Comparison of ENCODE assay signal across 8 cellular contexts in the genomic region with DNA sequence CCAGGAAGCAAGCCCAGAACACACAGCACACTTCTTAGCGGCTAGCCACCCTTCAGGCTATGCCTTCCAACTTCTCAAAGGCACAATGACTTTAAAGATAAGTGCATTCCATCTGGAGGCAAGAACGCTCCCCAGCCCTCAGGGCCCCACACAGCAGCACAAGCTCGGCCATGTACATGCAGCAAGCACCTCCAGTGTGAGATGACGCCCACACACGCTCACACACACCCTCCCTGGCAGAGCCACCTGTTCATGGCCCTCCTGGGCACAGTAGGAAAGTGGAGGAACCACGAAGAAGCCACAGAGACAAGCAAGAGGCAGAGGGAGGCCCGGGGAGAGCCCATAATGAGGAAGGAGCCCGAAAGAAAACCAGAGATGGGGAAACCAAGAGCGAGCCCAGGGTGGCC. TPM values are rescaled to one million over a fixed set of nuclear protein-coding genes. Genes with fewer than 3 reads are reported as not detected.
A peak's percentile ranks its signal among the peaks of the same experiment; 100 is the strongest.
DNase-seq lines count a peak whose midpoint lies in the region; ATAC-seq and TF ChIP-seq lines count a peak whose summit lies in the region.

No MANE protein-coding gene starts in this region.

- in situ Hi-C loops in mammary epithelial cell (cut with MboI; ENCODE audit: low sequenced_read_pairs in 2 of 2) = no loop called here

- H4K91ac ChIP-seq in neuronal stem cell (ENCODE audit: low read depth, low read length, poor library complexity) = no peak overlapping the region

- no peak overlapping the region for H3K27ac ChIP-seq in mammary epithelial cell (ENCODE audit: insufficient read depth, low read depth, low read length)
- peak overlapping the region; percentile 36 for H3K27ac ChIP-seq in neuronal stem cell (replicated peaks; ENCODE audit: low read length)

- H4K8ac ChIP-seq in neuronal stem cell (ENCODE audit: low read depth, low read length) = no peak overlapping the region

- ATAC-seq in GM21447 (IDR thresholded peaks at IDR 0.05; ENCODE audit: unreplicated experiment) (peak; percentile 20), GM21526 (IDR thresholded peaks at IDR 0.05; ENCODE audit: low FRiP score, unreplicated experiment) (no peak), left ventricle myocardium superior (no peak)

- H3K4me3 ChIP-seq in NB4 (ENCODE audit: low read depth, low read length) = no peak overlapping the region
- H3K4me3 ChIP-seq in mammary epithelial cell (replicated peaks in 1 of 3; ENCODE audit: insufficient read depth in 1 of 3, low read depth in 2 of 3, low read length in 3 of 3) = no peak overlapping the region
- H3K4me3 ChIP-seq in neuronal stem cell (ENCODE audit: low read length in 2 of 2) = no peak overlapping the region

- peak overlapping the region; percentile 88 for H2BK5ac ChIP-seq in neuronal stem cell (ENCODE audit: low read length)

- H3K4me2 ChIP-seq in mammary epithelial cell (ENCODE audit: insufficient read depth, low read depth, low read length) (no peak overlapping the region), neuronal stem cell (ENCODE audit: insufficient read depth, low read length, poor library complexity, severe bottlenecking) (no peak overlapping the region)

- no peaks in the 10 kb centered on the region for H4K20me1 ChIP-seq in mammary epithelial cell (ENCODE audit: insufficient read depth, low read length)

- peak overlapping the region; percentile 52 for H3K23ac ChIP-seq in neuronal stem cell (ENCODE audit: low read depth, low read length, poor library complexity)

- peak overlapping the region; percentile 86 for H3K14ac ChIP-seq in neuronal stem cell (ENCODE audit: low read length)

- H3K9ac ChIP-seq in mammary epithelial cell (ENCODE audit: insufficient read depth, low read length) = no peak overlapping the region
- peak overlapping the region; percentile 51 for H3K9ac ChIP-seq in neuronal stem cell (ENCODE audit: low read depth, low read length, poor library complexity)

- H3K36me3 ChIP-seq in mammary epithelial cell (ENCODE audit: insufficient read depth, low read length) (no peaks in the 10 kb centered on the region), neuronal stem cell (replicated peaks in 1 of 2; ENCODE audit: control insufficient read depth in 2 of 2, insufficient read depth in 2 of 2, low read length in 2 of 2) (peaks cover 0 to 5% of the 10 kb centered on the region in 2 donors)

- peaks cover 11% of the 10 kb centered on the region for H3K4me1 ChIP-seq in mammary epithelial cell (ENCODE audit: insufficient read depth, low read length)
- peaks cover 23 to 42% of the 10 kb centered on the region in 2 donors for H3K4me1 ChIP-seq in neuronal stem cell (ENCODE audit: control insufficient read depth in 2 of 2, insufficient read depth in 1 of 2, low read depth in 1 of 2, low read length in 2 of 2)

- TF ChIP-seq POLR2A in NB4 (IDR thresholded peaks at IDR 0.05; ENCODE audit: extremely low read depth, insufficient read length) = no peak

- H2BK15ac ChIP-seq in neuronal stem cell (ENCODE audit: low read length) = peak overlapping the region; percentile 62

- H3K27me3 ChIP-seq in mammary epithelial cell (ENCODE audit: insufficient read depth, low read length) = no peaks in the 10 kb centered on the region
- no peaks in the 10 kb centered on the region for H3K27me3 ChIP-seq in neuronal stem cell (ENCODE audit: control insufficient read depth in 3 of 3, insufficient read depth in 3 of 3, low read depth in 1 of 3, low read length in 3 of 3)

- dilution Hi-C loops in mammary epithelial cell (cut with HindIII; ENCODE audit: low sequenced_read_pairs) = no loop called here

- H2BK120ac ChIP-seq in neuronal stem cell (ENCODE audit: low read depth, low read length) = no peak overlapping the region

- intact Hi-C loops in mammary epithelial cell (cut with micrococcal nuclease) (no loop called here), left ventricle myocardium superior (cut with micrococcal nuclease) (no loop called here)

- H3K18ac ChIP-seq in neuronal stem cell (ENCODE audit: low read length) = peak overlapping the region; percentile 39

- H3K9me3 ChIP-seq in mammary epithelial cell (replicated peaks; ENCODE audit: insufficient read depth, low read length) = no peaks in the 10 kb centered on the region
- H3K9me3 ChIP-seq in neuronal stem cell (replicated peaks in 1 of 2; ENCODE audit: control insufficient read depth in 2 of 2, insufficient read depth in 1 of 2, low read depth in 1 of 2, low read length in 2 of 2) = peaks cover 0 to 3% of the 10 kb centered on the region in 2 donors

- peaks cover 15% of the 10 kb centered on the region for H3K79me1 ChIP-seq in neuronal stem cell (ENCODE audit: low read depth, low read length)

- CTCF ChIA-PET in mammary epithelial cell (lab: Charles Lee; ENCODE audit: low non-redundant PET) = no interaction called here

- TF ChIP-seq CTCF in NB4 (IDR thresholded peaks at IDR 0.05; ENCODE audit: low read depth, low read length) (no peak), mammary epithelial cell (conservative IDR thresholded peaks at IDR 0.05 in 1 of 2, IDR thresholded peaks at IDR 0.05 in 1 of 2; ENCODE audit: extremely low read depth in 1 of 2, insufficient read depth in 1 of 2, low read depth in 1 of 2, low read length in 2 of 2) (no peak)

- H3K79me2 ChIP-seq in mammary epithelial cell (ENCODE audit: insufficient read depth, low read length) = no peaks in the 10 kb centered on the region

- H3K4ac ChIP-seq in neuronal stem cell (ENCODE audit: low read length) = no peak overlapping the region

- peak overlapping the region; percentile 47 for H2BK12ac ChIP-seq in neuronal stem cell (ENCODE audit: low read length)

- H2AK5ac ChIP-seq in neuronal stem cell (ENCODE audit: low read depth, low read length) = peak overlapping the region; percentile 94

- no TSS peak for BruUV-seq in mammary epithelial cell (replicated peaks; lab: Mats Ljungman, UMichigan)

- DNase-seq in NB4 (ENCODE audit: low read depth) (peak; percentile 86), mammary epithelial cell (peak; percentile 30), neuronal stem cell (ENCODE audit: low spot score) (no peak), NAMALWA (ENCODE audit: low spot score) (no peak), left ventricle myocardium superior (no peak), NCI-H446 treated with DMSO at 0.1 percent for 48 hours (lab: John Stamatoyannopoulos, UW) (no peak)

- WGBS in mammary epithelial cell (ENCODE audit: low coverage, missing lambda C conversion rate) = 33% methylated on average over 9 of the region's 9 CpGs
- no CpG with 5 or more reads among the region's 9 CpGs for WGBS in neuronal stem cell (ENCODE audit: extremely low coverage in 2 of 2, insufficient read length in 2 of 2, insufficient replicate concordance in 1 of 2), 2 donors

- H2AFZ ChIP-seq in mammary epithelial cell (ENCODE audit: low read depth, low read length) (no peak overlapping the region), neuronal stem cell (ENCODE audit: low read length) (no peak overlapping the region)

RNA-seq across cellular contexts. Expression of gene BIN1, which starts 21.7 kb away (rescaled TPM):
- total RNA-seq in mammary epithelial cell (1 to 10 TPM; 5.1 to 7.3 TPM), left ventricle myocardium superior (15.0 TPM)
- polyA plus RNA-seq in mammary epithelial cell = 0.88 TPM
- polyA minus RNA-seq in mammary epithelial cell = not detected
- polyA plus RNA-seq in neuronal stem cell (2013, experiment 1 of 2) = 58.5 TPM
- 59.1 TPM for polyA plus RNA-seq in neuronal stem cell (2013, experiment 2 of 2)

Comparison
In these comparisons a context has a peak if more than half of its experiments do, and no peak if none do; other contexts are left out.
1. DNase-seq: peak in NB4 (single experiment) and mammary epithelial cell (single experiment); none in neuronal stem cell (single experiment), NAMALWA (single experiment), left ventricle myocardium superior (single experiment) and NCI-H446 treated with DMSO at 0.1 percent for 48 hours (single experiment).